Comparison of ENCODE assay signal across 1 cellular context in genomic region chr3:49673715-49674490, GRCh38.
A peak's percentile ranks its signal among the peaks of the same experiment; 100 is the strongest.
TF ChIP-seq lines count a peak whose summit lies in the region.

APEH (plus strand) TSS chr3:49674351; CDS start chr3:49674402, 51 bp downstream.

TF ChIP-seq in HepG2, 621 proteins besides CTCF, POLR2A, EP300 and RAD21 (continued from another document and continues in another):
- TF ChIP-seq ZSCAN25 (CRISPR knock-in tag; IDR thresholded peaks at IDR 0.05) (no peak; the same call in 1 of the 2 replicates), NFE2L2 (IDR thresholded peaks at IDR 0.05; ENCODE audit: low read length) (no peak), ZFP36 (IDR thresholded peaks at IDR 0.05; ENCODE audit: borderline replicate concordance, low read depth, low read length, partially characterized antibody) (no peak), SIX4 (CRISPR knock-in tag; IDR thresholded peaks at IDR 0.05) (no peak), CREB3 (CRISPR knock-in tag; IDR thresholded peaks at IDR 0.05) (no peak), ZBTB20 (CRISPR knock-in tag; IDR thresholded peaks at IDR 0.05; ENCODE audit: borderline replicate concordance, low read depth) (peak; percentile 60), ZNF891 (CRISPR knock-in tag; IDR thresholded peaks at IDR 0.05) (no peak), ZNF230 (CRISPR knock-in tag; IDR thresholded peaks at IDR 0.05) (no peak), PHF21A (CRISPR knock-in tag; IDR thresholded peaks at IDR 0.05) (peak; percentile 82), ZNF383 (CRISPR knock-in tag; IDR thresholded peaks at IDR 0.05; ENCODE audit: borderline replicate concordance) (no peak), SP140L (CRISPR knock-in tag; IDR thresholded peaks at IDR 0.05; ENCODE audit: borderline replicate concordance) (no peak), NFRKB (IDR thresholded peaks at IDR 0.05) (no peak), KLF16 (CRISPR knock-in tag; IDR thresholded peaks at IDR 0.05) (0 out of 4 replicates have a peak, but pooled peaks of 1 of the 2 experiments have one; percentile 37), STAT6 (CRISPR knock-in tag; IDR thresholded peaks at IDR 0.05; ENCODE audit: borderline replicate concordance) (peak; percentile 82; the same call in 1 of the 2 replicates), ZNF761 (CRISPR knock-in tag; conservative IDR thresholded peaks at IDR 0.05) (peak; percentile 73), MED13 (CRISPR knock-in tag; IDR thresholded peaks at IDR 0.05) (peak; percentile 34; the same call in 1 of the 2 replicates), RAD51 (IDR thresholded peaks at IDR 0.05; ENCODE audit: borderline replicate concordance) (no peak), KDM6A (CRISPR knock-in tag; IDR thresholded peaks at IDR 0.05; ENCODE audit: low read depth) (no peak), KLF11 (CRISPR knock-in tag; IDR thresholded peaks at IDR 0.05) (peak; percentile 91), HES4 (CRISPR knock-in tag; IDR thresholded peaks at IDR 0.05; ENCODE audit: borderline replicate concordance) (peak; percentile 25; the same call in 1 of the 2 replicates), ATM (IDR thresholded peaks at IDR 0.05; ENCODE audit: borderline replicate concordance) (no peak), ZNF282 (IDR thresholded peaks at IDR 0.05; ENCODE audit: partially characterized antibody) (no peak), HNF1A (IDR thresholded peaks at IDR 0.05; ENCODE audit: low read depth) (no peak), HNF1A (CRISPR knock-in tag; IDR thresholded peaks at IDR 0.05; ENCODE audit: borderline replicate concordance) (peak; percentile 15), MIER2 (CRISPR knock-in tag; IDR thresholded peaks at IDR 0.05) (no peak)
- TF ChIP-seq, protein P1, sequence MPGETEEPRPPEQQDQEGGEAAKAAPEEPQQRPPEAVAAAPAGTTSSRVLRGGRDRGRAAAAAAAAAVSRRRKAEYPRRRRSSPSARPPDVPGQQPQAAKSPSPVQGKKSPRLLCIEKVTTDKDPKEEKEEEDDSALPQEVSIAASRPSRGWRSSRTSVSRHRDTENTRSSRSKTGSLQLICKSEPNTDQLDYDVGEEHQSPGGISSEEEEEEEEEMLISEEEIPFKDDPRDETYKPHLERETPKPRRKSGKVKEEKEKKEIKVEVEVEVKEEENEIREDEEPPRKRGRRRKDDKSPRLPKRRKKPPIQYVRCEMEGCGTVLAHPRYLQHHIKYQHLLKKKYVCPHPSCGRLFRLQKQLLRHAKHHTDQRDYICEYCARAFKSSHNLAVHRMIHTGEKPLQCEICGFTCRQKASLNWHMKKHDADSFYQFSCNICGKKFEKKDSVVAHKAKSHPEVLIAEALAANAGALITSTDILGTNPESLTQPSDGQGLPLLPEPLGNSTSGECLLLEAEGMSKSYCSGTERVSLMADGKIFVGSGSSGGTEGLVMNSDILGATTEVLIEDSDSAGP (CRISPR knock-in tag; IDR thresholded peaks at IDR 0.05; ENCODE audit: borderline replicate concordance), result peak; percentile 84
- TF ChIP-seq, protein P2, sequence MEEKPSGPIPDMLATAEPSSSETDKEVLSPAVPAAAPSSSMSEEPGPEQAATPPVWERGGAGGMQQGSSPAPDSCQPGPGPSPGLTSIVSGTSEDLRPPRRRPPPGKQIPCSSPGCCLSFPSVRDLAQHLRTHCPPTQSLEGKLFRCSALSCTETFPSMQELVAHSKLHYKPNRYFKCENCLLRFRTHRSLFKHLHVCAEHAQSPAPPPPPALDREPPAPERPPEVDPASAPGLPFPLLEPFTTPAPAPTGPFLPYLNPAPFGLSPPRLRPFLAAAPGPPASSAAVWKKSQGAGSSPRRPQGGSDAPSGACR (CRISPR knock-in tag; IDR thresholded peaks at IDR 0.05), result no peak; the same call in 1 of the 2 replicates
- TF ChIP-seq, protein P3, sequence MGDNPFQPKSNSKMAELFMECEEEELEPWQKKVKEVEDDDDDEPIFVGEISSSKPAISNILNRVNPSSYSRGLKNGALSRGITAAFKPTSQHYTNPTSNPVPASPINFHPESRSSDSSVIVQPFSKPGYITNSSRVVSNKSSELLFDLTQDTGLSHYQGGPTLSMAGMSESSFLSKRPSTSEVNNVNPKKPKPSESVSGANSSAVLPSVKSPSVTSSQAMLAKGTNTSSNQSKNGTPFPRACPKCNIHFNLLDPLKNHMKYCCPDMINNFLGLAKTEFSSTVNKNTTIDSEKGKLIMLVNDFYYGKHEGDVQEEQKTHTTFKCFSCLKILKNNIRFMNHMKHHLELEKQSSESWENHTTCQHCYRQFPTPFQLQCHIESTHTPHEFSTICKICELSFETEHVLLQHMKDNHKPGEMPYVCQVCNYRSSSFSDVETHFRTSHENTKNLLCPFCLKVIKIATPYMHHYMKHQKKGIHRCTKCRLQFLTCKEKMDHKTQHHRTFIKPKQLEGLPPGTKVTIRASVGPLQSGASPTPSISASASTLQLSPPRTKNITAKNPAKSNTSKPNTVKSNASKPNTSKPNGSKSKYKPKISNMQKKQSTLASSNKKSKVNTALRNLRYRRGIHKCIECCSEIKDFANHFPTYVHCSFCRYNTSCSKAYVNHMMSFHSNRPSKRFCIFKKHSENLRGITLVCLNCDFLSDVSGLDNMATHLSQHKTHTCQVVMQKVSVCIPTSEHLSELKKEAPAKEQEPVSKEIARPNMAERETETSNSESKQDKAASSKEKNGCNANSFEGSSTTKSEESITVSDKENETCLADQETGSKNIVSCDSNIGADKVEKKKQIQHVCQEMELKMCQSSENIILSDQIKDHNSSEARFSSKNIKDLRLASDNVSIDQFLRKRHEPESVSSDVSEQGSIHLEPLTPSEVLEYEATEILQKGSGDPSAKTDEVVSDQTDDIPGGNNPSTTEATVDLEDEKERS (CRISPR knock-in tag; IDR thresholded peaks at IDR 0.05), result peak; percentile 85
- TF ChIP-seq, protein P4, sequence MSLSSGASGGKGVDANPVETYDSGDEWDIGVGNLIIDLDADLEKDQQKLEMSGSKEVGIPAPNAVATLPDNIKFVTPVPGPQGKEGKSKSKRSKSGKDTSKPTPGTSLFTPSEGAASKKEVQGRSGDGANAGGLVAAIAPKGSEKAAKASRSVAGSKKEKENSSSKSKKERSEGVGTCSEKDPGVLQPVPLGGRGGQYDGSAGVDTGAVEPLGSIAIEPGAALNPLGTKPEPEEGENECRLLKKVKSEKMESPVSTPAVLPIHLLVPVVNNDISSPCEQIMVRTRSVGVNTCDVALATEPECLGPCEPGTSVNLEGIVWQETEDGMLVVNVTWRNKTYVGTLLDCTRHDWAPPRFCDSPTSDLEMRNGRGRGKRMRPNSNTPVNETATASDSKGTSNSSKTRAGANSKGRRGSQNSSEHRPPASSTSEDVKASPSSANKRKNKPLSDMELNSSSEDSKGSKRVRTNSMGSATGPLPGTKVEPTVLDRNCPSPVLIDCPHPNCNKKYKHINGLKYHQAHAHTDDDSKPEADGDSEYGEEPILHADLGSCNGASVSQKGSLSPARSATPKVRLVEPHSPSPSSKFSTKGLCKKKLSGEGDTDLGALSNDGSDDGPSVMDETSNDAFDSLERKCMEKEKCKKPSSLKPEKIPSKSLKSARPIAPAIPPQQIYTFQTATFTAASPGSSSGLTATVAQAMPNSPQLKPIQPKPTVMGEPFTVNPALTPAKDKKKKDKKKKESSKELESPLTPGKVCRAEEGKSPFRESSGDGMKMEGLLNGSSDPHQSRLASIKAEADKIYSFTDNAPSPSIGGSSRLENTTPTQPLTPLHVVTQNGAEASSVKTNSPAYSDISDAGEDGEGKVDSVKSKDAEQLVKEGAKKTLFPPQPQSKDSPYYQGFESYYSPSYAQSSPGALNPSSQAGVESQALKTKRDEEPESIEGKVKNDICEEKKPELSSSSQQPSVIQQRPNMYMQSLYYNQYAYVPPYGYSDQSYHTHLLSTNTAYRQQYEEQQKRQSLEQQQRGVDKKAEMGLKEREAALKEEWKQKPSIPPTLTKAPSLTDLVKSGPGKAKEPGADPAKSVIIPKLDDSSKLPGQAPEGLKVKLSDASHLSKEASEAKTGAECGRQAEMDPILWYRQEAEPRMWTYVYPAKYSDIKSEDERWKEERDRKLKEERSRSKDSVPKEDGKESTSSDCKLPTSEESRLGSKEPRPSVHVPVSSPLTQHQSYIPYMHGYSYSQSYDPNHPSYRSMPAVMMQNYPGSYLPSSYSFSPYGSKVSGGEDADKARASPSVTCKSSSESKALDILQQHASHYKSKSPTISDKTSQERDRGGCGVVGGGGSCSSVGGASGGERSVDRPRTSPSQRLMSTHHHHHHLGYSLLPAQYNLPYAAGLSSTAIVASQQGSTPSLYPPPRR (CRISPR knock-in tag; IDR thresholded peaks at IDR 0.05; ENCODE audit: borderline replicate concordance), result no peak; the same call in 1 of the 2 replicates
- TF ChIP-seq, protein P5, sequence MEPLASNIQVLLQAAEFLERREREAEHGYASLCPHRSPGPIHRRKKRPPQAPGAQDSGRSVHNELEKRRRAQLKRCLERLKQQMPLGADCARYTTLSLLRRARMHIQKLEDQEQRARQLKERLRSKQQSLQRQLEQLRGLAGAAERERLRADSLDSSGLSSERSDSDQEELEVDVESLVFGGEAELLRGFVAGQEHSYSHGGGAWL (CRISPR knock-in tag; IDR thresholded peaks at IDR 0.05), result no peak; the same call in 1 of the 2 replicates
